In the genomic region with DNA sequence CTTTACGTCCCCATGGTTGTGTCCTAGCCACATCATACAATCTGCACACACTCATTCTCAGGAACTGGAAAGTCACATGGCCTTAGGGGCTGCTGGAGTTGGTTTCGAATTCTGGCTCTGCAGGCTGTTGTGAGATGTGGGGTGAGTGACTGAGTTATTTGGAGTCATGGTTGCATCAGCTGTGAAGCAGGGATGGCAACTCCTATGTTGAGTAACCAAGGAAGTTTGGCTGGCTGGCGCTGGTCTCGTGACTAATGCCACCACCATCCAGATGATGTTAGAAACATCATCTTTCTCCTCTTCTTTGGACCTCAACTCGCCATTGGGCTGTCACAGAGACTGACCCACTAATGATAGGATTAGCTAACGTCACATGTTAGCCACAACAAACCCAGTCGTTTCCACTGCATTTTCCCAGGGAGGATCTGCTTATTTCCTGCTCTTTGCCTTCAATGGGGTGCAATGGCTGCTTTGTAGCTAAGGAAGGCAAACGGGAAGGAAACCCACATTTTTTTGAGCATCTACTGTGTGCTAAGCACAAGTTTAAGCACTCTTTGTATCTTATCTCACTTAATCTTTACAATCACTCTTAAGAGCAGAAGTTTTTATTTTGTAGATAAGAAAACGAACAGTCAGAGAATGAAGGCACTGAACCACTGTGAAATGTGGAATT, we compare ENCODE assay signal across 9 cellular contexts.
A peak's percentile ranks its signal among the peaks of the same experiment; 100 is the strongest.
DNase-seq lines count a peak whose midpoint lies in the region; ATAC-seq and TF ChIP-seq lines count a peak whose summit lies in the region.
"Had no signal": no experiment of that assay in that cellular context is flagged by ENCODE, and none has a peak within 500 bp of the region (broad histone marks: within the 10 kb centered on the region; RNA-seq: fewer than 3 reads in every experiment).

No MANE protein-coding gene starts in this region.

- DNase-seq in activated T-cell treated with anti-CD3 and anti-CD28 coated beads for 48 hours (ENCODE audit: low read depth) (peak; percentile 15), RPMI7951 (ENCODE audit: low read depth) (peak; percentile 97), erythroblast (lab: John Stamatoyannopoulos, UW) (peak; percentile 9 to 56), NCI-H446 treated with DMSO at 0.1 percent for 48 hours (lab: John Stamatoyannopoulos, UW) (no peak), middle frontal gyrus (ENCODE audit: extremely low spot score, low spot score) (no peak), NCI-H2196 (lab: John Stamatoyannopoulos, UW; ENCODE audit: unreplicated experiment) (no peak)
- no peak for DNase-seq in activated T-cell treated with anti-CD3 and anti-CD28 coated beads, Interleukin-2, amount 50 U/mL, for 1 hour
- DNase-seq in stimulated activated naive CD8-positive, alpha-beta T cell treated with anti-CD3 and anti-CD28 coated beads, Interleukin-15, amount 100 ng/mL, for 72 hours, result peak in 1 of 2 donors; percentile 57

- H3K4me1 Mint-ChIP-seq in stimulated activated naive CD8-positive, alpha-beta T cell treated with anti-CD3 and anti-CD28 coated beads, Interleukin-15, amount 100 ng/mL, for 72 hours, result peaks cover 18% of the 10 kb centered on the region

- no peak overlapping the region for H3K4me3 Mint-ChIP-seq in stimulated activated naive CD8-positive, alpha-beta T cell treated with anti-CD3 and anti-CD28 coated beads, Interleukin-15, amount 100 ng/mL, for 72 hours
- H3K4me3 Mint-ChIP-seq: T-helper 1 cell treated with Interleukin-12 subunit alpha and Interleukin-12 subunit beta and Interleukin-4 antibody, amounts not matched to agents 30 μg/mL and 1 μg/mL, for 36 hours had no signal

- H3K27ac Mint-ChIP-seq in stimulated activated naive CD8-positive, alpha-beta T cell treated with anti-CD3 and anti-CD28 coated beads, Interleukin-15, amount 100 ng/mL, for 72 hours, result peak overlapping the region; percentile 7 to 97
- H3K27ac Mint-ChIP-seq: T-helper 1 cell treated with Interleukin-12 subunit alpha and Interleukin-12 subunit beta and Interleukin-4 antibody, amounts not matched to agents 30 μg/mL and 1 μg/mL, for 36 hours had no signal

- peaks cover 0 to 5% of the 10 kb centered on the region in 2 donors for H3K9me3 Mint-ChIP-seq in stimulated activated naive CD8-positive, alpha-beta T cell treated with anti-CD3 and anti-CD28 coated beads, Interleukin-15, amount 100 ng/mL, for 72 hours
- H3K9me3 Mint-ChIP-seq: T-helper 1 cell treated with Interleukin-12 subunit alpha and Interleukin-12 subunit beta and Interleukin-4 antibody, amounts not matched to agents 30 μg/mL and 1 μg/mL, for 36 hours had no signal

- ATAC-seq in stimulated activated naive CD8-positive, alpha-beta T cell treated with anti-CD3 and anti-CD28 coated beads, Interleukin-15, amount 100 ng/mL, for 72 hours, result peak; percentile 80

- H3K27me3 Mint-ChIP-seq in stimulated activated naive CD8-positive, alpha-beta T cell treated with anti-CD3 and anti-CD28 coated beads, Interleukin-15, amount 100 ng/mL, for 72 hours, result no peaks in the 10 kb centered on the region

- no peak for TF ChIP-seq POLR2A in erythroblast (IDR thresholded peaks at IDR 0.05; ENCODE audit: low read length)

Comparison
In these comparisons a context has a peak if more than half of its experiments do, and no peak if none do; other contexts are left out.
1. DNase-seq: peak in activated T-cell treated with anti-CD3 and anti-CD28 coated beads for 48 hours (single experiment), RPMI7951 (single experiment) and erythroblast (2 of 2); none in activated T-cell treated with anti-CD3 and anti-CD28 coated beads, Interleukin-2, amount 50 U/mL, for 1 hour (single experiment), NCI-H446 treated with DMSO at 0.1 percent for 48 hours (single experiment), middle frontal gyrus (single experiment) and NCI-H2196 (single experiment).